ENCODE assay signal across 17 cellular contexts in the genomic region with DNA sequence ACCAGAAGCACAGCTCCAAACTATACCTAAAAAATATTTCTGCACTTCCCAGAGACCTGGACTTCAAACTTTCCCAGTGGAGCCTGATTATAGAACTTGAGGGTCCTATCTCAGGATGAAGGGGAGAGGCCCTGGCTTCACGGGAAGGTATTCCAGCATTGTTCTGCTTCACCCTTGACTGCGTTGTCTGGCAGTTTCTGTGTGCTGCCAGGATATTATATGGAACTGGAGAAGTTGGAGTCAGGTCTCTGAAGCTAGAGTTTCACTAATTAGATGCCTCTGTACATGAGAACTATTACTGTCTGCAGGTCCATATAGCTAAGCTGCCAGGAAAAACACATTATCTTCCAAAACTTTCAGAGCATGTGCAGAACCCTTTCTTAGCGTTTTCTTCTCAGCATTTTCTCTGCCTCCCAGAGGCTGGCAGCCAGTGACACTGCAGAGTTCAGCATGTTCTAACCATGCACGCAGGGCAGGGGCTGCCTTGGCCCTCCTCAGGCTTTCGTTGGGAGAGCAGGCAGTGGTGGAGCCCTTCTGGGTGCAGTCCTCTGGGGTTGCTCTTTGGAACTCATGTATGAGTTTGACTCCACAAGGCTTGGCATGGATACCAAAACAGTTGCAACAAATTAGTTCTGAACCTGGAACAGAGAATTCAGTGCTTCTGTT.
DNase-seq lines count a peak whose midpoint lies in the region; ATAC-seq and TF ChIP-seq lines count a peak whose summit lies in the region.
"Had no signal": no experiment of that assay in that cellular context is flagged by ENCODE, and none has a peak within 500 bp of the region (broad histone marks: within the 10 kb centered on the region; RNA-seq: fewer than 3 reads in every experiment).

No MANE protein-coding gene starts in this region.

- peak; percentile 26 for DNase-seq in NCI-H446 treated with DMSO at 0.1 percent for 48 hours (lab: John Stamatoyannopoulos, UW)
- peak; percentile 36 for DNase-seq in choroid plexus epithelial cell (ENCODE audit: low read depth)
- peak; percentile 40 to 83 (median 68) for DNase-seq in right cardiac atrium
- DNase-seq in breast epithelium (ENCODE audit: low spot score in 2 of 2): no peak
- DNase-seq in NCI-H345 treated with DMSO at 0.1 percent for 48 hours (lab: John Stamatoyannopoulos, UW; ENCODE audit: unreplicated experiment): no peak
- DNase-seq: activated CD4-positive, alpha-beta T cell treated with anti-CD3 and anti-CD28 coated beads, Interleukin-2, amount 50 U/mL, for 1 hour; CD8-positive, alpha-beta memory T cell; effector CD4-positive, alpha-beta T cell; esophagus squamous epithelium; NCI-H774; retina; SIG-M5; testis had no signal

- H3K27me3 ChIP-seq in right cardiac atrium (ENCODE audit: control insufficient read depth, insufficient read depth) (no peaks in the 10 kb centered on the region), stomach smooth muscle (ENCODE audit: control insufficient read depth in 1 of 2, insufficient read depth in 2 of 2, low read length in 2 of 2) (no peaks in the 10 kb centered on the region), breast epithelium (no peaks in the 10 kb centered on the region)
- H3K27me3 ChIP-seq: esophagus squamous epithelium, testis had no signal

- no peak overlapping the region for H3K4me3 ChIP-seq in choroid plexus epithelial cell (ENCODE audit: low read depth, low read length)
- no peak overlapping the region for H3K4me3 ChIP-seq in right cardiac atrium (ENCODE audit: low read length)
- no peak overlapping the region for H3K4me3 ChIP-seq in stomach smooth muscle (ENCODE audit: low read length in 2 of 2)
- no peak overlapping the region for H3K4me3 ChIP-seq in breast epithelium
- H3K4me3 ChIP-seq: cardiac muscle cell, esophagus squamous epithelium, testis had no signal

- no peak for TF ChIP-seq POLR2A in breast epithelium (IDR thresholded peaks at IDR 0.05)

- H3K36me3 ChIP-seq in stomach smooth muscle (ENCODE audit: control insufficient read depth in 2 of 2, insufficient read depth in 2 of 2, low read length in 2 of 2): peaks cover 57 to 68% of the 10 kb centered on the region in 2 donors
- H3K36me3 ChIP-seq in breast epithelium: no peaks in the 10 kb centered on the region
- H3K36me3 ChIP-seq: cardiac muscle cell had no signal

- ATAC-seq in right cardiac atrium (peak in 1 of 2 donors; percentile 79), GM18861 (IDR thresholded peaks at IDR 0.05; ENCODE audit: unreplicated experiment) (no peak)

- peak; percentile 35 for TF ChIP-seq CTCF in choroid plexus epithelial cell (conservative IDR thresholded peaks at IDR 0.05; ENCODE audit: low read depth, low read length)
- TF ChIP-seq CTCF in breast epithelium (IDR thresholded peaks at IDR 0.05): no peak

- WGBS in right cardiac atrium: 58% methylated on average over 5 of the region's 5 CpGs

- intact Hi-C loops in right cardiac atrium (cut with DNase I) (no loop called here), breast epithelium (cut with DNase I; ENCODE audit: low total_unique reads) (no loop called here)

- no peaks in the 10 kb centered on the region for H3K9me3 ChIP-seq in right cardiac atrium (ENCODE audit: control insufficient read depth, low read length)
- no peaks in the 10 kb centered on the region for H3K9me3 ChIP-seq in stomach smooth muscle (ENCODE audit: control insufficient read depth in 2 of 2, low read length in 2 of 2)
- no peaks in the 10 kb centered on the region for H3K9me3 ChIP-seq in breast epithelium
- H3K9me3 ChIP-seq: esophagus squamous epithelium, testis had no signal

- peaks cover 8% of the 10 kb centered on the region for H3K4me1 ChIP-seq in right cardiac atrium (ENCODE audit: control insufficient read depth, insufficient read depth, low read length)
- H3K4me1 ChIP-seq in stomach smooth muscle (ENCODE audit: control insufficient read depth, insufficient read depth, low read length): peaks cover 34% of the 10 kb centered on the region
- H3K4me1 ChIP-seq in breast epithelium: peaks cover 0 to 4% of the 10 kb centered on the region in 2 donors

- H3K9ac ChIP-seq in stomach smooth muscle (ENCODE audit: low read length in 2 of 2): peak overlapping the region in 1 of 2 donors; percentile 14

- H3K27ac ChIP-seq in right cardiac atrium (ENCODE audit: low read length) (no peak overlapping the region), stomach smooth muscle (ENCODE audit: low read length) (peak overlapping the region; percentile 49), breast epithelium (no peak overlapping the region)
- H3K27ac ChIP-seq: cardiac muscle cell, HL-60, testis had no signal

Comparison
In these comparisons a context has a peak if more than half of its experiments do, and no peak if none do; other contexts are left out.
1. DNase-seq: peak in NCI-H446 treated with DMSO at 0.1 percent for 48 hours (single experiment), choroid plexus epithelial cell (single experiment) and right cardiac atrium (3 of 3); none in breast epithelium (0 of 2) and NCI-H345 treated with DMSO at 0.1 percent for 48 hours (single experiment).